Comparison of ENCODE assay signal across 1 cellular context in the genomic region with DNA sequence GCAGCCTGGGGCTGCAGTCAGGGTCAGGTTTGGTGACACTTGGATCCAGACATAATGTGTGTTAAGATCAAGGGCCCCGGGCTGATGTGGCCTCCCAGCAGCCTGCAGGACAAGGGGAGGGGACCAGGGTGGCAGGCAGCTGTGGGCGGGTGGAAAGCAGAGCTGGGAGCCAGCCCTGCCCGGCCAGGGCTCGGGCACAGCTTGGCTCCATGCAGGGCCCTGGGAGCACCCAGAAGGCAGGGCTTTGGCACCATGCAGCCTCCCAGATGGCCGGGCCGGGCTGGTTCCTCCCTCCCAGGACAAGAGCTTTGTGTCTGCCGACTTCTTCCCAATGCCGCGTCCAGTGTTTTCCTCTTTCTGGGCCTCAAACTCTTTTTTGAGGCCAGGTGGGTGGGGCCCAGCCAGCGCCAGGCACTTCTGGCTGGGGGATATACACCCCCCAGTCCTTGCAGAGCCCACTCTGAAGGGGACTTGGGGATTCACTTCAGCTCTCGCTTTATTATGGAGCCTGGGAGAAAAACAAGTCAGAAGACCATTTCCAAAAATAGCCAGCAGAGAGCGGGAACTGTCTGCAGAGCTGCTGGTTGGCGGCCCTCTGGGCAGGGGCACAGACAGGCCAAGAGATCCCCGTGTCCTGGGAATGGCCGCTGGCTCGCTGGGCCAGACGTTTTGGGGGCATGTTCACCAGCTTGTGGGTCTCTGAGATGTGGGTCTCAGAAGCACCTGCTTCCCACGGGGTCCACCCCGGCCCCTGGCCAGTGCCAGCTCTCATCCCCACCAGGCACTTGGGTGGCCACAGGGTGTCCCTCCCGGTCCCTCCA.
TF ChIP-seq lines count a peak whose summit lies in the region.

No MANE protein-coding gene starts in this region.

TF ChIP-seq in HepG2, 621 proteins besides CTCF, POLR2A, EP300 and RAD21 (continued from another document):
- TF ChIP-seq, protein P1, sequence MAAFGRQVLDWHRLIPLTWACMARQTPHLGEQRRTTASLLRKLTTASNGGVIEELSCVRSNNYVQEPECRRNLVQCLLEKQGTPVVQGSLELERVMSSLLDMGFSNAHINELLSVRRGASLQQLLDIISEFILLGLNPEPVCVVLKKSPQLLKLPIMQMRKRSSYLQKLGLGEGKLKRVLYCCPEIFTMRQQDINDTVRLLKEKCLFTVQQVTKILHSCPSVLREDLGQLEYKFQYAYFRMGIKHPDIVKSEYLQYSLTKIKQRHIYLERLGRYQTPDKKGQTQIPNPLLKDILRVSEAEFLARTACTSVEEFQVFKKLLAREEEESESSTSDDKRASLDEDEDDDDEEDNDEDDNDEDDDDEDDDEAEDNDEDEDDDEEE (CRISPR knock-in tag; IDR thresholded peaks at IDR 0.05), result 0 out of 2 replicates have a peak, but pooled peaks have one; percentile 20
- TF ChIP-seq RBFOX2 (IDR thresholded peaks at IDR 0.05; ENCODE audit: low read depth, low read length) (peak; percentile 44; the same call in 1 of the 2 replicates), HNRNPL (IDR thresholded peaks at IDR 0.05; ENCODE audit: low read depth, low read length) (peak; percentile 86), ZNF672 (CRISPR knock-in tag; IDR thresholded peaks at IDR 0.05) (no peak), SOX6 (IDR thresholded peaks at IDR 0.05) (no peak), SOX6 (CRISPR knock-in tag; IDR thresholded peaks at IDR 0.05) (no peak), ZNF282 (IDR thresholded peaks at IDR 0.05; ENCODE audit: partially characterized antibody) (no peak), ZNF556 (CRISPR knock-in tag; IDR thresholded peaks at IDR 0.05; ENCODE audit: borderline replicate concordance) (0 out of 2 replicates have a peak, but pooled peaks have one; percentile 23), MEIS2 (CRISPR knock-in tag; IDR thresholded peaks at IDR 0.05) (no peak), ZNF335 (CRISPR knock-in tag; IDR thresholded peaks at IDR 0.05) (no peak), HOXA9 (CRISPR knock-in tag; IDR thresholded peaks at IDR 0.05; ENCODE audit: borderline replicate concordance) (no peak), ZFYVE20 (CRISPR knock-in tag; IDR thresholded peaks at IDR 0.05; ENCODE audit: borderline replicate concordance, low read depth) (no peak), KAT8 (CRISPR knock-in tag; IDR thresholded peaks at IDR 0.05) (no peak), GLI4 (CRISPR knock-in tag; IDR thresholded peaks at IDR 0.05; ENCODE audit: borderline replicate concordance) (no peak), HOXD1 (CRISPR knock-in tag; IDR thresholded peaks at IDR 0.05) (no peak)
- TF ChIP-seq, protein P2, sequence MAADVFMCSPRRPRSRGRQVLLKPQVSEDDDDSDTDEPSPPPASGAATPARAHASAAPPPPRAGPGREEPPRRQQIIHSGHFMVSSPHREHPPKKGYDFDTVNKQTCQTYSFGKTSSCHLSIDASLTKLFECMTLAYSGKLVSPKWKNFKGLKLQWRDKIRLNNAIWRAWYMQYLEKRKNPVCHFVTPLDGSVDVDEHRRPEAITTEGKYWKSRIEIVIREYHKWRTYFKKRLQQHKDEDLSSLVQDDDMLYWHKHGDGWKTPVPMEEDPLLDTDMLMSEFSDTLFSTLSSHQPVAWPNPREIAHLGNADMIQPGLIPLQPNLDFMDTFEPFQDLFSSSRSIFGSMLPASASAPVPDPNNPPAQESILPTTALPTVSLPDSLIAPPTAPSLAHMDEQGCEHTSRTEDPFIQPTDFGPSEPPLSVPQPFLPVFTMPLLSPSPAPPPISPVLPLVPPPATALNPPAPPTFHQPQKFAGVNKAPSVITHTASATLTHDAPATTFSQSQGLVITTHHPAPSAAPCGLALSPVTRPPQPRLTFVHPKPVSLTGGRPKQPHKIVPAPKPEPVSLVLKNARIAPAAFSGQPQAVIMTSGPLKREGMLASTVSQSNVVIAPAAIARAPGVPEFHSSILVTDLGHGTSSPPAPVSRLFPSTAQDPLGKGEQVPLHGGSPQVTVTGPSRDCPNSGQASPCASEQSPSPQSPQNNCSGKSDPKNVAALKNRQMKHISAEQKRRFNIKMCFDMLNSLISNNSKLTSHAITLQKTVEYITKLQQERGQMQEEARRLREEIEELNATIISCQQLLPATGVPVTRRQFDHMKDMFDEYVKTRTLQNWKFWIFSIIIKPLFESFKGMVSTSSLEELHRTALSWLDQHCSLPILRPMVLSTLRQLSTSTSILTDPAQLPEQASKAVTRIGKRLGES (CRISPR knock-in tag; IDR thresholded peaks at IDR 0.05; ENCODE audit: borderline replicate concordance), result no peak
- TF ChIP-seq, protein P3, sequence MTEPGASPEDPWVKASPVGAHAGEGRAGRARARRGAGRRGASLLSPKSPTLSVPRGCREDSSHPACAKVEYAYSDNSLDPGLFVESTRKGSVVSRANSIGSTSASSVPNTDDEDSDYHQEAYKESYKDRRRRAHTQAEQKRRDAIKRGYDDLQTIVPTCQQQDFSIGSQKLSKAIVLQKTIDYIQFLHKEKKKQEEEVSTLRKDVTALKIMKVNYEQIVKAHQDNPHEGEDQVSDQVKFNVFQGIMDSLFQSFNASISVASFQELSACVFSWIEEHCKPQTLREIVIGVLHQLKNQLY (CRISPR knock-in tag; IDR thresholded peaks at IDR 0.05), result no peak
- TF ChIP-seq, protein P4, sequence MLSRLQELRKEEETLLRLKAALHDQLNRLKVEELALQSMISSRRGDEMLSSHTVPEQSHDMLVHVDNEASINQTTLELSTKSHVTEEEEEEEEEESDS (CRISPR knock-in tag; IDR thresholded peaks at IDR 0.05; ENCODE audit: borderline replicate concordance), result no peak
